In the genomic region with DNA sequence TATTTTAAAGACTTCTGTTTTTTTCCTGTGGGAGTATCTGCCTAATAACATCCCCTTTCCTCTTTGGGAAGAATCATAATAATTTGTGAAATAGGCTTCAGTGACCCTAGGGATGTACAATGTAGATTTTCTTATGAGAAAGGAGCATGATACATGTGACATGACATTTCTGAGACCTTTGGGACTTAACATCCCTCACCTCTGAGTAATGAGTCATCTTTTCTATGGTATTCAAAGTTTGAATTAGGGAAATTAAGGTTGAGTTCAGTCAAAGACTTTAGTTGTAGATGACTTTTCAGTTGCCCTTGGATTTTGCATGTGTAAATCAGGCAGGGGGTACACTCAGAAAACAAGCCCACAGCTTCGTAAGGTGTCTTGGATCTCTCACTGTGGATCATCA, we compare ENCODE assay signal across 14 cellular contexts. TPM values are rescaled to one million over a fixed set of nuclear protein-coding genes. Genes with fewer than 3 reads are reported as not detected.
A peak's percentile ranks its signal among the peaks of the same experiment; 100 is the strongest.
DNase-seq lines count a peak whose midpoint lies in the region; ATAC-seq and TF ChIP-seq lines count a peak whose summit lies in the region.
"Had no signal": no experiment of that assay in that cellular context is flagged by ENCODE, and none has a peak within 500 bp of the region (broad histone marks: within the 10 kb centered on the region; RNA-seq: fewer than 3 reads in every experiment).

No MANE protein-coding gene starts in this region.

- DNase-seq in activated CD4-positive, alpha-beta T cell treated with anti-CD3 and anti-CD28 coated beads for 36 hours: no peak
- no peak for DNase-seq in activated CD4-positive, alpha-beta T cell treated with anti-CD3 and anti-CD28 coated beads, Interleukin-2, amount 10 ng/mL, durations not matched to agents 7 days and 5 days
- no peak for DNase-seq in right lobe of liver
- DNase-seq: activated naive CD8-positive, alpha-beta T cell treated with anti-CD3 and anti-CD28 coated beads, Interleukin-2, amount 10 ng/mL, durations not matched to agents 7 days and 5 days; DMS153; midbrain; NCI-H345; RPMI8226; stimulated activated CD8-positive, alpha-beta memory T cell treated with anti-CD3 and anti-CD28 coated beads, Interleukin-4, amount 100 ng/mL, for 48 hours had no signal

- H3K9me3 Mint-ChIP-seq in activated CD4-positive, alpha-beta T cell treated with anti-CD3 and anti-CD28 coated beads for 36 hours (ENCODE audit: low read depth): no peaks in the 10 kb centered on the region
- no peaks in the 10 kb centered on the region for H3K9me3 Mint-ChIP-seq in activated CD4-positive, alpha-beta T cell treated with anti-CD3 and anti-CD28 coated beads, Interleukin-2, amount 10 ng/mL, durations not matched to agents 7 days and 5 days
- no peaks in the 10 kb centered on the region for H3K9me3 Mint-ChIP-seq in activated T-helper 17 cell treated with anti-CD3 and anti-CD28 coated beads, Interleukin-2, amount 50 U/mL, for 72 hours
- no peaks in the 10 kb centered on the region for H3K9me3 Mint-ChIP-seq in stimulated activated naive CD8-positive, alpha-beta T cell treated with anti-CD3 and anti-CD28 coated beads, Interleukin-15, Interleukin-2, amounts not matched to agents 100 ng/mL and 50 ng/mL, for 24 hours
- H3K9me3 Mint-ChIP-seq: activated naive CD8-positive, alpha-beta T cell treated with anti-CD3 and anti-CD28 coated beads, Interleukin-2, amount 10 ng/mL, durations not matched to agents 7 days and 5 days had no signal

- no peak overlapping the region for H3K4me3 ChIP-seq in right lobe of liver

- peaks cover 30% of the 10 kb centered on the region for H3K4me1 Mint-ChIP-seq in activated CD4-positive, alpha-beta T cell treated with anti-CD3 and anti-CD28 coated beads for 36 hours
- peaks cover 8% of the 10 kb centered on the region for H3K4me1 Mint-ChIP-seq in activated CD4-positive, alpha-beta T cell treated with anti-CD3 and anti-CD28 coated beads, Interleukin-2, amount 10 ng/mL, durations not matched to agents 7 days and 5 days
- peaks cover 14% of the 10 kb centered on the region for H3K4me1 Mint-ChIP-seq in activated T-helper 17 cell treated with anti-CD3 and anti-CD28 coated beads, Interleukin-2, amount 50 U/mL, for 72 hours
- H3K4me1 Mint-ChIP-seq in stimulated activated naive CD8-positive, alpha-beta T cell treated with anti-CD3 and anti-CD28 coated beads, Interleukin-15, Interleukin-2, amounts not matched to agents 100 ng/mL and 50 ng/mL, for 24 hours (ENCODE audit: low read depth): peaks cover 47% of the 10 kb centered on the region

- ATAC-seq in activated CD4-positive, alpha-beta T cell treated with anti-CD3 and anti-CD28 coated beads for 36 hours: peak; percentile 90
- ATAC-seq in activated T-helper 17 cell treated with anti-CD3 and anti-CD28 coated beads, Interleukin-2, amount 50 U/mL, for 72 hours (replicated peaks): peak; percentile 94
- ATAC-seq in right lobe of liver (peak in 1 of 4 donors; percentile 15), HG02938 (IDR thresholded peaks at IDR 0.05; ENCODE audit: unreplicated experiment) (no peak), GM21825 (IDR thresholded peaks at IDR 0.05; ENCODE audit: unreplicated experiment) (no peak), HG03457 (IDR thresholded peaks at IDR 0.05; ENCODE audit: unreplicated experiment) (no peak)

- TF ChIP-seq CTCF in right lobe of liver (IDR thresholded peaks at IDR 0.05): no peak

- H3K27me3 ChIP-seq in right lobe of liver: no peaks in the 10 kb centered on the region

- no peaks in the 10 kb centered on the region for H3K36me3 Mint-ChIP-seq in activated CD4-positive, alpha-beta T cell treated with anti-CD3 and anti-CD28 coated beads for 36 hours (ENCODE audit: low read depth)
- H3K36me3 Mint-ChIP-seq in activated CD4-positive, alpha-beta T cell treated with anti-CD3 and anti-CD28 coated beads, Interleukin-2, amount 10 ng/mL, durations not matched to agents 7 days and 5 days (ENCODE audit: low read depth): peaks cover 5% of the 10 kb centered on the region
- H3K36me3 Mint-ChIP-seq in activated T-helper 17 cell treated with anti-CD3 and anti-CD28 coated beads, Interleukin-2, amount 50 U/mL, for 72 hours (ENCODE audit: low read depth): no peaks in the 10 kb centered on the region
- H3K36me3 Mint-ChIP-seq in stimulated activated naive CD8-positive, alpha-beta T cell treated with anti-CD3 and anti-CD28 coated beads, Interleukin-15, Interleukin-2, amounts not matched to agents 100 ng/mL and 50 ng/mL, for 24 hours (ENCODE audit: low read depth): peaks cover 6% of the 10 kb centered on the region
- H3K36me3 Mint-ChIP-seq: activated naive CD8-positive, alpha-beta T cell treated with anti-CD3 and anti-CD28 coated beads, Interleukin-2, amount 10 ng/mL, durations not matched to agents 7 days and 5 days had no signal

- intact Hi-C loops in activated CD4-positive, alpha-beta T cell treated with anti-CD3 and anti-CD28 coated beads for 36 hours (cut with DNase I, micrococcal nuclease): no loop called here
- intact Hi-C loops in right lobe of liver (cut with DNase I): no loop called here

- H3K36me3 ChIP-seq in right lobe of liver: no peaks in the 10 kb centered on the region

- peak overlapping the region in 2 of 3 donors; percentile 63 to 68 for H3K27ac ChIP-seq in right lobe of liver

- peaks cover 0 to 20% (median 2%) of the 10 kb centered on the region in 4 donors for H3K4me1 ChIP-seq in right lobe of liver

- WGBS in right lobe of liver (ENCODE audit: insufficient coverage, low coverage, low lambda C conversion rate, missing lambda C conversion rate): 86% methylated on average over 1 of the region's 1 CpG

- peak overlapping the region; percentile 49 for H3K27ac Mint-ChIP-seq in activated CD4-positive, alpha-beta T cell treated with anti-CD3 and anti-CD28 coated beads for 36 hours
- no peak overlapping the region for H3K27ac Mint-ChIP-seq in activated CD4-positive, alpha-beta T cell treated with anti-CD3 and anti-CD28 coated beads, Interleukin-2, amount 10 ng/mL, durations not matched to agents 7 days and 5 days
- H3K27ac Mint-ChIP-seq in activated T-helper 17 cell treated with anti-CD3 and anti-CD28 coated beads, Interleukin-2, amount 50 U/mL, for 72 hours: peak overlapping the region; percentile 68
- peak overlapping the region; percentile 92 for H3K27ac Mint-ChIP-seq in stimulated activated naive CD8-positive, alpha-beta T cell treated with anti-CD3 and anti-CD28 coated beads, Interleukin-15, Interleukin-2, amounts not matched to agents 100 ng/mL and 50 ng/mL, for 24 hours
- H3K27ac Mint-ChIP-seq: activated naive CD8-positive, alpha-beta T cell treated with anti-CD3 and anti-CD28 coated beads, Interleukin-2, amount 10 ng/mL, durations not matched to agents 7 days and 5 days had no signal

- H3K9me3 ChIP-seq in right lobe of liver: no peaks in the 10 kb centered on the region

- CTCF ChIA-PET in activated CD4-positive, alpha-beta T cell treated with anti-CD3 and anti-CD28 coated beads for 36 hours (lab: Charles Lee): interaction anchor here (1.2 to 3.0 kb wide), 3 partner anchors 12 to 15 kb away, joined by 4 to 10 read pairs (median 5); partner anchors contain the start of gene GRK5
- CTCF ChIA-PET in activated CD4-positive, alpha-beta T cell treated with anti-CD3 and anti-CD28 coated beads, Interleukin-2, amount 10 ng/mL, durations not matched to agents 7 days and 5 days (lab: Charles Lee): interaction anchor here (1.0 to 1.5 kb wide), 3 partner anchors 11 to 17 kb away, joined by 3 to 8 read pairs (median 4); no protein-coding TSS in a partner anchor

- POLR2A ChIA-PET in activated CD4-positive, alpha-beta T cell treated with anti-CD3 and anti-CD28 coated beads for 36 hours (lab: Charles Lee): interaction anchor here (0.7 kb wide), 1 partner anchor 94 kb away, joined by 3 read pairs; no protein-coding TSS in a partner anchor
- POLR2A ChIA-PET in activated CD4-positive, alpha-beta T cell treated with anti-CD3 and anti-CD28 coated beads, Interleukin-2, amount 10 ng/mL, durations not matched to agents 7 days and 5 days (lab: Charles Lee): no interaction called here

- no peak for TF ChIP-seq POLR2A in right lobe of liver (IDR thresholded peaks at IDR 0.05)

- no peaks in the 10 kb centered on the region for H3K27me3 Mint-ChIP-seq in activated CD4-positive, alpha-beta T cell treated with anti-CD3 and anti-CD28 coated beads for 36 hours
- H3K27me3 Mint-ChIP-seq in activated CD4-positive, alpha-beta T cell treated with anti-CD3 and anti-CD28 coated beads, Interleukin-2, amount 10 ng/mL, durations not matched to agents 7 days and 5 days: no peaks in the 10 kb centered on the region
- no peaks in the 10 kb centered on the region for H3K27me3 Mint-ChIP-seq in activated T-helper 17 cell treated with anti-CD3 and anti-CD28 coated beads, Interleukin-2, amount 50 U/mL, for 72 hours
- no peaks in the 10 kb centered on the region for H3K27me3 Mint-ChIP-seq in stimulated activated naive CD8-positive, alpha-beta T cell treated with anti-CD3 and anti-CD28 coated beads, Interleukin-15, Interleukin-2, amounts not matched to agents 100 ng/mL and 50 ng/mL, for 24 hours
- H3K27me3 Mint-ChIP-seq: activated naive CD8-positive, alpha-beta T cell treated with anti-CD3 and anti-CD28 coated beads, Interleukin-2, amount 10 ng/mL, durations not matched to agents 7 days and 5 days had no signal

- no peak overlapping the region for H3K4me3 Mint-ChIP-seq in activated CD4-positive, alpha-beta T cell treated with anti-CD3 and anti-CD28 coated beads for 36 hours
- no peak overlapping the region for H3K4me3 Mint-ChIP-seq in activated CD4-positive, alpha-beta T cell treated with anti-CD3 and anti-CD28 coated beads, Interleukin-2, amount 10 ng/mL, durations not matched to agents 7 days and 5 days
- H3K4me3 Mint-ChIP-seq in activated T-helper 17 cell treated with anti-CD3 and anti-CD28 coated beads, Interleukin-2, amount 50 U/mL, for 72 hours: peak overlapping the region; percentile 35
- peak overlapping the region; percentile 58 for H3K4me3 Mint-ChIP-seq in stimulated activated naive CD8-positive, alpha-beta T cell treated with anti-CD3 and anti-CD28 coated beads, Interleukin-15, Interleukin-2, amounts not matched to agents 100 ng/mL and 50 ng/mL, for 24 hours
- H3K4me3 Mint-ChIP-seq: activated naive CD8-positive, alpha-beta T cell treated with anti-CD3 and anti-CD28 coated beads, Interleukin-2, amount 10 ng/mL, durations not matched to agents 7 days and 5 days had no signal

RNA-seq across cellular contexts. Expression of gene GRK5, which starts 14.3 kb away (rescaled TPM):
- 10 to 100 TPM; 21.2 to 24.8 TPM for total RNA-seq in activated CD4-positive, alpha-beta T cell treated with anti-CD3 and anti-CD28 coated beads for 36 hours
- 10 to 100 TPM; 26.0 to 27.5 TPM for total RNA-seq in activated CD4-positive, alpha-beta T cell treated with anti-CD3 and anti-CD28 coated beads, Interleukin-2, amount 10 ng/mL, durations not matched to agents 7 days and 5 days
- total RNA-seq in activated T-helper 17 cell treated with anti-CD3 and anti-CD28 coated beads, Interleukin-2, amount 50 U/mL, for 72 hours: 10 to 100 TPM; 18.9 to 28.2 TPM
- total RNA-seq in right lobe of liver: 10 to 100 TPM in 1 of 6 experiments, 1 to 10 TPM in 5; 5.9 to 11.5 (median 7.9) TPM

RNA-seq across cellular contexts. Expression of gene PRDX3, which starts 43.1 kb away (rescaled TPM):
- total RNA-seq in activated CD4-positive, alpha-beta T cell treated with anti-CD3 and anti-CD28 coated beads for 36 hours: 100 to 1,000 TPM; 160 to 217 TPM
- total RNA-seq in activated CD4-positive, alpha-beta T cell treated with anti-CD3 and anti-CD28 coated beads, Interleukin-2, amount 10 ng/mL, durations not matched to agents 7 days and 5 days: 100 to 1,000 TPM; 121 to 122 TPM
- total RNA-seq in activated T-helper 17 cell treated with anti-CD3 and anti-CD28 coated beads, Interleukin-2, amount 50 U/mL, for 72 hours: 100 to 1,000 TPM; 141 to 239 TPM
- total RNA-seq in right lobe of liver: 100 to 1,000 TPM; 171 to 235 (median 194) TPM

RNA-seq across cellular contexts. Expression of gene SFXN4, which starts 56.2 kb away (rescaled TPM):
- total RNA-seq in activated CD4-positive, alpha-beta T cell treated with anti-CD3 and anti-CD28 coated beads for 36 hours: 10 to 100 TPM; 38.7 to 44.7 TPM
- total RNA-seq in activated CD4-positive, alpha-beta T cell treated with anti-CD3 and anti-CD28 coated beads, Interleukin-2, amount 10 ng/mL, durations not matched to agents 7 days and 5 days: 10 to 100 TPM; 19.0 to 20.1 TPM
- total RNA-seq in activated T-helper 17 cell treated with anti-CD3 and anti-CD28 coated beads, Interleukin-2, amount 50 U/mL, for 72 hours: 10 to 100 TPM; 20.4 to 38.7 TPM
- total RNA-seq in right lobe of liver: 100 to 1,000 TPM in 1 of 6 experiments, 10 to 100 TPM in 5; 16.0 to 152 (median 23.8) TPM

Comparison
In these comparisons a context has a peak if more than half of its experiments do, and no peak if none do; other contexts are left out.
1. ATAC-seq: peak in activated CD4-positive, alpha-beta T cell treated with anti-CD3 and anti-CD28 coated beads for 36 hours (single experiment) and activated T-helper 17 cell treated with anti-CD3 and anti-CD28 coated beads, Interleukin-2, amount 50 U/mL, for 72 hours (single experiment); none in HG02938 (single experiment), GM21825 (single experiment) and HG03457 (single experiment).
2. H3K4me3 Mint-ChIP-seq: peak in activated T-helper 17 cell treated with anti-CD3 and anti-CD28 coated beads, Interleukin-2, amount 50 U/mL, for 72 hours (single experiment) and stimulated activated naive CD8-positive, alpha-beta T cell treated with anti-CD3 and anti-CD28 coated beads, Interleukin-15, Interleukin-2, amounts not matched to agents 100 ng/mL and 50 ng/mL, for 24 hours (single experiment); none in activated CD4-positive, alpha-beta T cell treated with anti-CD3 and anti-CD28 coated beads for 36 hours (single experiment) and activated CD4-positive, alpha-beta T cell treated with anti-CD3 and anti-CD28 coated beads, Interleukin-2, amount 10 ng/mL, durations not matched to agents 7 days and 5 days (single experiment).